Comparison of ENCODE assay signal across 12 cellular contexts in genomic region chr10:72084094-72084459, GRCh38. TPM values are rescaled to one million over a fixed set of nuclear protein-coding genes. Genes with fewer than 3 reads are reported as not detected.
DNase-seq lines count a peak whose midpoint lies in the region; ATAC-seq and TF ChIP-seq lines count a peak whose summit lies in the region.
"Had no signal": no experiment of that assay in that cellular context is flagged by ENCODE, and none has a peak within 500 bp of the region (broad histone marks: within the 10 kb centered on the region; RNA-seq: fewer than 3 reads in every experiment).

No MANE protein-coding gene starts in this region.

- H3K27me3 Mint-ChIP-seq in activated CD4-positive, alpha-beta memory T cell treated with anti-CD3 and anti-CD28 coated beads, Interleukin-2, amount 10 ng/mL, durations not matched to agents 7 days and 5 days = no peaks in the 10 kb centered on the region
- no peaks in the 10 kb centered on the region for H3K27me3 Mint-ChIP-seq in activated naive CD8-positive, alpha-beta T cell treated with anti-CD3 and anti-CD28 coated beads, Interleukin-2, amount 50 U/mL, for 24 hours
- H3K27me3 Mint-ChIP-seq in chondrocyte (ENCODE audit: low read depth) = peaks cover 14% of the 10 kb centered on the region

- peak overlapping the region; percentile 90 for H3K27ac Mint-ChIP-seq in activated CD4-positive, alpha-beta memory T cell treated with anti-CD3 and anti-CD28 coated beads, Interleukin-2, amount 10 ng/mL, durations not matched to agents 7 days and 5 days
- peak overlapping the region; percentile 75 for H3K27ac Mint-ChIP-seq in activated naive CD8-positive, alpha-beta T cell treated with anti-CD3 and anti-CD28 coated beads, Interleukin-2, amount 50 U/mL, for 24 hours
- H3K27ac Mint-ChIP-seq in chondrocyte (ENCODE audit: unreplicated experiment) = no peak overlapping the region

- H3K27ac ChIP-seq in KOPT-K1 (ENCODE audit: low read depth, low read length, poor library complexity, severe bottlenecking) = peak overlapping the region; percentile 27
- H3K27ac ChIP-seq: KMS-11, tibial artery had no signal

- no peaks in the 10 kb centered on the region for H3K9me3 ChIP-seq in KOPT-K1 (ENCODE audit: insufficient read depth, low read length, poor library complexity, severe bottlenecking)
- H3K9me3 ChIP-seq: tibial artery had no signal

- H3K4me1 Mint-ChIP-seq in activated CD4-positive, alpha-beta memory T cell treated with anti-CD3 and anti-CD28 coated beads, Interleukin-2, amount 10 ng/mL, durations not matched to agents 7 days and 5 days = peaks cover 79% of the 10 kb centered on the region
- peaks cover 81% of the 10 kb centered on the region for H3K4me1 Mint-ChIP-seq in activated naive CD8-positive, alpha-beta T cell treated with anti-CD3 and anti-CD28 coated beads, Interleukin-2, amount 50 U/mL, for 24 hours
- H3K4me1 Mint-ChIP-seq in chondrocyte (ENCODE audit: low read depth) = peaks cover 11% of the 10 kb centered on the region

- TF ChIP-seq CTCF in GM13976 (IDR thresholded peaks at IDR 0.05; ENCODE audit: borderline replicate concordance, control extremely low read depth, extremely low read depth, insufficient read depth, missing control alignments) = no peak
- no peak for TF ChIP-seq CTCF in chondrocyte (IDR thresholded peaks at IDR 0.05)

- peak overlapping the region; percentile 97 for H3K4me3 Mint-ChIP-seq in activated CD4-positive, alpha-beta memory T cell treated with anti-CD3 and anti-CD28 coated beads, Interleukin-2, amount 10 ng/mL, durations not matched to agents 7 days and 5 days
- H3K4me3 Mint-ChIP-seq in activated naive CD8-positive, alpha-beta T cell treated with anti-CD3 and anti-CD28 coated beads, Interleukin-2, amount 50 U/mL, for 24 hours = peak overlapping the region; percentile 90
- no peak overlapping the region for H3K4me3 Mint-ChIP-seq in chondrocyte (ENCODE audit: unreplicated experiment)

- no peaks in the 10 kb centered on the region for H3K9me3 Mint-ChIP-seq in activated CD4-positive, alpha-beta memory T cell treated with anti-CD3 and anti-CD28 coated beads, Interleukin-2, amount 10 ng/mL, durations not matched to agents 7 days and 5 days
- H3K9me3 Mint-ChIP-seq in activated naive CD8-positive, alpha-beta T cell treated with anti-CD3 and anti-CD28 coated beads, Interleukin-2, amount 50 U/mL, for 24 hours = no peaks in the 10 kb centered on the region
- H3K9me3 Mint-ChIP-seq in chondrocyte (ENCODE audit: low read depth) = no peaks in the 10 kb centered on the region

- H3K36me3 ChIP-seq in KOPT-K1 (ENCODE audit: insufficient read depth, low read length) = no peaks in the 10 kb centered on the region
- H3K36me3 ChIP-seq: tibial artery had no signal

- in situ Hi-C loops in GM13976 (cut with MboI; ENCODE audit: low sequenced_read_pairs, unreplicated experiment) = no loop called here

- CTCF ChIA-PET in activated CD4-positive, alpha-beta memory T cell treated with anti-CD3 and anti-CD28 coated beads, Interleukin-2, amount 10 ng/mL, durations not matched to agents 7 days and 5 days (lab: Charles Lee) = interaction anchor here (0.8 to 2.9 kb wide), 3 partner anchors 24 to 188 kb away, joined by 4 to 13 read pairs (median 4); no protein-coding TSS in a partner anchor

- peak; percentile 63 for DNase-seq in activated CD4-positive, alpha-beta memory T cell treated with anti-CD3 and anti-CD28 coated beads, Interleukin-2, amount 10 ng/mL, durations not matched to agents 7 days and 5 days
- DNase-seq in activated naive CD8-positive, alpha-beta T cell treated with anti-CD3 and anti-CD28 coated beads, Interleukin-2, amount 50 U/mL, for 24 hours = peak; percentile 68
- DNase-seq in stimulated activated CD4-positive, alpha-beta T cell treated with anti-CD3 and anti-CD28 coated beads, Interleukin-2, amount 100 ng/mL, for 24 hours = peak; percentile 71 to 72
- DNase-seq in GM13976 (ENCODE audit: low spot score) (no peak), NOMO-1 (lab: John Stamatoyannopoulos, UW; ENCODE audit: unreplicated experiment in 2 of 2) (no peak), chondrocyte (ENCODE audit: low spot score) (no peak)
- DNase-seq: NCI-H510A, retina had no signal

- H3K36me3 Mint-ChIP-seq in activated CD4-positive, alpha-beta memory T cell treated with anti-CD3 and anti-CD28 coated beads, Interleukin-2, amount 10 ng/mL, durations not matched to agents 7 days and 5 days (ENCODE audit: low read depth) = peaks cover 74% of the 10 kb centered on the region
- H3K36me3 Mint-ChIP-seq in activated naive CD8-positive, alpha-beta T cell treated with anti-CD3 and anti-CD28 coated beads, Interleukin-2, amount 50 U/mL, for 24 hours (ENCODE audit: low read depth) = peaks cover 36% of the 10 kb centered on the region
- H3K36me3 Mint-ChIP-seq in chondrocyte (ENCODE audit: low read depth) = peaks cover 2% of the 10 kb centered on the region

- POLR2A ChIA-PET in activated CD4-positive, alpha-beta memory T cell treated with anti-CD3 and anti-CD28 coated beads, Interleukin-2, amount 10 ng/mL, durations not matched to agents 7 days and 5 days (lab: Charles Lee) = interaction anchor here (0.8 to 1.7 kb wide), 8 partner anchors 10 to 252 kb away, joined by 3 to 8 read pairs (median 3); partner anchors contain the start of genes ANAPC16 and ASCC1

- peak; percentile 31 for ATAC-seq in activated naive CD8-positive, alpha-beta T cell treated with anti-CD3 and anti-CD28 coated beads, Interleukin-2, amount 50 U/mL, for 24 hours
- no peak for ATAC-seq in GM18502 (IDR thresholded peaks at IDR 0.05; ENCODE audit: poor library complexity, unreplicated experiment)

RNA-seq across cellular contexts. Expression of gene SPOCK2, which starts 4.3 kb away (rescaled TPM):
- total RNA-seq in activated CD4-positive, alpha-beta memory T cell treated with anti-CD3 and anti-CD28 coated beads, Interleukin-2, amount 10 ng/mL, durations not matched to agents 7 days and 5 days = 100 to 1,000 TPM; 418 to 420 TPM
- total RNA-seq in chondrocyte = 0.32 to 1.4 TPM (median 0.80 TPM) in 3 replicates

Comparison
In these comparisons a context has a peak if more than half of its experiments do, and no peak if none do; other contexts are left out.
1. DNase-seq: peak in activated CD4-positive, alpha-beta memory T cell treated with anti-CD3 and anti-CD28 coated beads, Interleukin-2, amount 10 ng/mL, durations not matched to agents 7 days and 5 days (single experiment), activated naive CD8-positive, alpha-beta T cell treated with anti-CD3 and anti-CD28 coated beads, Interleukin-2, amount 50 U/mL, for 24 hours (single experiment) and stimulated activated CD4-positive, alpha-beta T cell treated with anti-CD3 and anti-CD28 coated beads, Interleukin-2, amount 100 ng/mL, for 24 hours (2 of 2); none in GM13976 (single experiment), NOMO-1 (0 of 2) and chondrocyte (single experiment).
2. RNA of gene SPOCK2, which starts 4.3 kb away (total RNA-seq): 418 to 420 TPM in activated CD4-positive, alpha-beta memory T cell treated with anti-CD3 and anti-CD28 coated beads, Interleukin-2, amount 10 ng/mL, durations not matched to agents 7 days and 5 days; 0.32 to 1.4 TPM in chondrocyte; every median in the first group is over 100 times any median in the second.